In the genomic region with DNA sequence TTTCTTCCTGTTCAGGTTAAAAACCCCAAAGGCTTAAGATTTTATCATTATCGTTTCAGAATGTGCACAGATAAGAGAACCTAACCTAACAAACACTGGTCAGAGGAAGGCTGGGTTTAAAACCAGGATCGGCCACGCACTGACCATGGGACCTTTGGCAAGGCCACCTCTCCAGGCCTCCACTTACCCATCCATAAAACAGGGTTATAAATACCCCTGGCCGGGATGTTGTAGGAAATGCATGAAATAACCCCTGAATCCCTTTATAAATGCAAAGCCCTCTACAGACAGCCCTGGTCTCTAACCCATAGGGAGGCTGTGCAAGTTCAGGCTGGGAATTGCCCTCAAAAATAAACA, we compare ENCODE assay signal across 9 cellular contexts. TPM values are rescaled to one million over a fixed set of nuclear protein-coding genes. Genes with fewer than 3 reads are reported as not detected.
DNase-seq lines count a peak whose midpoint lies in the region; ATAC-seq and TF ChIP-seq lines count a peak whose summit lies in the region.
"Had no signal": no experiment of that assay in that cellular context is flagged by ENCODE, and none has a peak within 500 bp of the region (broad histone marks: within the 10 kb centered on the region; RNA-seq: fewer than 3 reads in every experiment).

No MANE protein-coding gene starts in this region.

- no peaks in the 10 kb centered on the region for H4K20me1 ChIP-seq in MM.1S (ENCODE audit: insufficient read depth, low read length)

- H3K27me3 ChIP-seq in ACC112 (ENCODE audit: insufficient read depth, low read length) = no peaks in the 10 kb centered on the region
- no peaks in the 10 kb centered on the region for H3K27me3 ChIP-seq in MM.1S (replicated peaks; ENCODE audit: insufficient read depth, low read length)

- DNase-seq in MM.1S (no peak), endothelial cell (ENCODE audit: low spot score) (no peak), neural crest cell (ENCODE audit: low read depth, low spot score) (no peak), NOMO-1 treated with dmso at 0.1 percent for 144 hours (lab: John Stamatoyannopoulos, UW; ENCODE audit: unreplicated experiment) (no peak), SKM-1 (lab: John Stamatoyannopoulos, UW; ENCODE audit: unreplicated experiment) (no peak), NCI-H128 (lab: John Stamatoyannopoulos, UW; ENCODE audit: unreplicated experiment) (no peak)
- DNase-seq: activated gamma-delta T cell treated with Interleukin-2 at 50 U/mL for 16 hours had no signal

- TF ChIP-seq CTCF in MM.1S (IDR thresholded peaks at IDR 0.05; ENCODE audit: low read length) (no peak), endothelial cell (IDR thresholded peaks at IDR 0.05; ENCODE audit: unreplicated experiment) (no peak), neural crest cell (conservative IDR thresholded peaks at IDR 0.05) (peak; percentile 2)

- H3K4me1 ChIP-seq in ACC112 (ENCODE audit: control insufficient read depth, insufficient read depth, low read length, unreplicated experiment) = peaks cover 73% of the 10 kb centered on the region
- peaks cover 56% of the 10 kb centered on the region for H3K4me1 ChIP-seq in MM.1S (ENCODE audit: low read length)

- H3K27ac Mint-ChIP-seq in endothelial cell (ENCODE audit: unreplicated experiment) = no peak overlapping the region
- no peak overlapping the region for H3K27ac Mint-ChIP-seq in neural crest cell (ENCODE audit: unreplicated experiment)

- H3K36me3 Mint-ChIP-seq in endothelial cell (ENCODE audit: low read depth, unreplicated experiment) (no peaks in the 10 kb centered on the region), neural crest cell (ENCODE audit: low read depth) (no peaks in the 10 kb centered on the region)

- H3K79me2 ChIP-seq in ACC112 (ENCODE audit: control insufficient read depth, insufficient read depth, low read length, unreplicated experiment) (peaks cover 10% of the 10 kb centered on the region), MM.1S (ENCODE audit: low read length) (peaks cover 61% of the 10 kb centered on the region)

- no peak overlapping the region for H2AFZ ChIP-seq in ACC112 (ENCODE audit: low read length, unreplicated experiment)
- H2AFZ ChIP-seq in MM.1S (ENCODE audit: low read length) = no peak overlapping the region

- peaks cover 37% of the 10 kb centered on the region for H3K4me1 Mint-ChIP-seq in endothelial cell (ENCODE audit: unreplicated experiment)
- peaks cover 62% of the 10 kb centered on the region for H3K4me1 Mint-ChIP-seq in neural crest cell

- no peak overlapping the region for H3K27ac ChIP-seq in ACC112 (ENCODE audit: low read depth, low read length)
- H3K27ac ChIP-seq in MM.1S (ENCODE audit: low read length) = peak overlapping the region; percentile 51; the same call in 1 of the 2 replicates

- H3K4me2 ChIP-seq in MM.1S (ENCODE audit: low read depth, low read length) = peak overlapping the region; percentile 79

- no peaks in the 10 kb centered on the region for H3K9me3 ChIP-seq in MM.1S (replicated peaks; ENCODE audit: insufficient read depth, low read length)

- no peaks in the 10 kb centered on the region for H3K9me2 ChIP-seq in MM.1S (replicated peaks; ENCODE audit: insufficient read depth, low read length)

- H3F3A ChIP-seq in MM.1S (ENCODE audit: insufficient read depth, low read length) = peaks cover 18% of the 10 kb centered on the region

- peak overlapping the region; percentile 56 for H3K9ac ChIP-seq in MM.1S (ENCODE audit: low read length)

- H3K4me3 ChIP-seq in ACC112 (ENCODE audit: low read depth, low read length) = peak overlapping the region; percentile 79
- H3K4me3 ChIP-seq in MM.1S (ENCODE audit: low read length) = peak overlapping the region; percentile 59

- H3K36me3 ChIP-seq in ACC112 (ENCODE audit: insufficient read depth, low read length) (no peaks in the 10 kb centered on the region), MM.1S (replicated peaks; ENCODE audit: insufficient read depth, low read length) (0 out of 2 replicates have a peak, but pooled peaks cover 4% of the 10 kb centered on the region)

- ATAC-seq in GM21390 (IDR thresholded peaks at IDR 0.05; ENCODE audit: unreplicated experiment) = no peak

- peak overlapping the region; percentile 77 for H3K4me3 Mint-ChIP-seq in endothelial cell (ENCODE audit: unreplicated experiment)
- peak overlapping the region; percentile 72 for H3K4me3 Mint-ChIP-seq in neural crest cell

- H3K9me3 Mint-ChIP-seq in endothelial cell (ENCODE audit: unreplicated experiment) (no peaks in the 10 kb centered on the region), neural crest cell (no peaks in the 10 kb centered on the region)

- H3K27me3 Mint-ChIP-seq in endothelial cell (ENCODE audit: unreplicated experiment) = peaks cover 15% of the 10 kb centered on the region
- no peaks in the 10 kb centered on the region for H3K27me3 Mint-ChIP-seq in neural crest cell (ENCODE audit: low read depth)

RNA-seq across cellular contexts. Expression of a gene that starts 0.4 kb away (rescaled TPM):
- total RNA-seq in endothelial cell (ENCODE audit: unreplicated experiment) (22.5 TPM), neural crest cell (0.50 and 1.1 TPM in 2 replicates)

RNA-seq across cellular contexts. Expression of a gene that starts 18.6 kb away (rescaled TPM):
- 9.6 TPM for total RNA-seq in endothelial cell (ENCODE audit: unreplicated experiment)
- total RNA-seq in neural crest cell = 16.4 and 18.6 TPM in 2 replicates

RNA-seq across cellular contexts. Expression of a gene that starts 22.5 kb away (rescaled TPM):
- 39.2 TPM for total RNA-seq in endothelial cell (ENCODE audit: unreplicated experiment)
- total RNA-seq in neural crest cell = 51.0 and 52.8 TPM in 2 replicates

Comparison
In these comparisons a context has a peak if more than half of its experiments do, and no peak if none do; other contexts are left out.
1. RNA of a gene that starts 0.4 kb away (total RNA-seq): 22.5 TPM in endothelial cell (single experiment); 0.50 to 1.1 TPM in neural crest cell; every median in the first group is over 10 times any median in the second.